In genomic region chr19:7987084-7987768, GRCh38 we compare ENCODE assay signal across 15 cellular contexts. TPM values are rescaled to one million over a fixed set of nuclear protein-coding genes. Genes with fewer than 3 reads are reported as not detected.
A peak's percentile ranks its signal among the peaks of the same experiment; 100 is the strongest.
DNase-seq lines count a peak whose midpoint lies in the region; ATAC-seq, FAIRE-seq and TF ChIP-seq lines count a peak whose summit lies in the region.
"Had no signal": no experiment of that assay in that cellular context is flagged by ENCODE, and none has a peak within 500 bp of the region (broad histone marks: within the 10 kb centered on the region; RNA-seq: fewer than 3 reads in every experiment).

No MANE protein-coding gene starts in this region.

- peaks cover 37% of the 10 kb centered on the region for H4K20me1 ChIP-seq in keratinocyte (ENCODE audit: control insufficient read depth, extremely low read depth, insufficient read depth, low read length)
- H4K20me1 ChIP-seq in hepatocyte (ENCODE audit: insufficient read depth, poor library complexity, severe bottlenecking): peaks cover 71% of the 10 kb centered on the region

- peak overlapping the region; percentile 27 for H3K27ac Mint-ChIP-seq in stimulated activated effector memory CD8-positive, alpha-beta T cell treated with anti-CD3 and anti-CD28 coated beads, Interleukin-12 subunit alpha, Interleukin-12 subunit beta, amount 100 ng/mL, for 72 hours
- H3K27ac Mint-ChIP-seq: activated CD8-positive, alpha-beta T cell treated with anti-CD3 and anti-CD28 coated beads, Interleukin-2, amount 10 ng/mL, durations not matched to agents 7 days and 5 days had no signal

- H3K9ac ChIP-seq in keratinocyte (ENCODE audit: control insufficient read depth, extremely low read depth, insufficient read depth, low read length): no peak overlapping the region

- H3K36me3 ChIP-seq in RWPE2 (ENCODE audit: low read depth): peaks cover 55% of the 10 kb centered on the region
- peaks cover 26 to 61% of the 10 kb centered on the region in 2 experiments for H3K36me3 ChIP-seq in keratinocyte (ENCODE audit: control insufficient read depth in 2 of 2, extremely low read depth in 1 of 2, insufficient read depth in 2 of 2, low read length in 2 of 2)
- H3K36me3 ChIP-seq in hepatocyte (replicated peaks; ENCODE audit: insufficient read depth, low read depth): no peaks in the 10 kb centered on the region
- H3K36me3 ChIP-seq in ascending aorta: peaks cover 73 to 91% of the 10 kb centered on the region in 2 donors

- TF ChIP-seq CTCF in RWPE2 (IDR thresholded peaks at IDR 0.05; ENCODE audit: poor library complexity, severe bottlenecking) (no peak), keratinocyte (optimal IDR thresholded peaks at IDR 0.05 in 1 of 3, IDR thresholded peaks at IDR 0.05 in 1 of 3, conservative IDR thresholded peaks at IDR 0.05 in 1 of 3; ENCODE audit: extremely low read depth in 1 of 3, insufficient read depth in 2 of 3, low read length in 3 of 3) (no peak), lower leg skin (IDR thresholded peaks at IDR 0.05) (no peak), hepatocyte (IDR thresholded peaks at IDR 0.05; ENCODE audit: poor library complexity) (no peak), ascending aorta (IDR thresholded peaks at IDR 0.05) (no peak)

- H3K4me1 ChIP-seq in RWPE2 (ENCODE audit: insufficient read depth, poor library complexity, severe bottlenecking) (peaks cover 36% of the 10 kb centered on the region), keratinocyte (ENCODE audit: control insufficient read depth, extremely low read depth, insufficient read depth, low read length) (peaks cover 60% of the 10 kb centered on the region), hepatocyte (ENCODE audit: insufficient read depth) (no peaks in the 10 kb centered on the region), ascending aorta (peaks cover 0 to 3% of the 10 kb centered on the region in 2 donors)

- FAIRE-seq in keratinocyte (lab: Jason Lieb, UNC): no peak

- H3K27ac ChIP-seq in RWPE2 (ENCODE audit: poor library complexity, severe bottlenecking) (peak overlapping the region; percentile 91), keratinocyte (ENCODE audit: control insufficient read depth, insufficient read depth, low read length) (peak overlapping the region; percentile 22), hepatocyte (no peak overlapping the region), ascending aorta (no peak overlapping the region)

- H3K9me3 ChIP-seq in RWPE2 (ENCODE audit: severe bottlenecking) (no peaks in the 10 kb centered on the region), keratinocyte (ENCODE audit: control insufficient read depth, low read depth, low read length) (no peaks in the 10 kb centered on the region), hepatocyte (ENCODE audit: low read depth) (no peaks in the 10 kb centered on the region), ascending aorta (no peaks in the 10 kb centered on the region)

- no peaks in the 10 kb centered on the region for H3K9me2 ChIP-seq in hepatocyte (replicated peaks; ENCODE audit: insufficient read depth)

- H3K36me3 Mint-ChIP-seq in stimulated activated effector memory CD8-positive, alpha-beta T cell treated with anti-CD3 and anti-CD28 coated beads, Interleukin-12 subunit alpha, Interleukin-12 subunit beta, amount 100 ng/mL, for 72 hours: peaks cover 84% of the 10 kb centered on the region

- intact Hi-C loops in lower leg skin (cut with DNase I; ENCODE audit: low total_unique reads): no loop called here
- intact Hi-C loops in ascending aorta (cut with DNase I): no loop called here

- H3K9me3 Mint-ChIP-seq in stimulated activated effector memory CD8-positive, alpha-beta T cell treated with anti-CD3 and anti-CD28 coated beads, Interleukin-12 subunit alpha, Interleukin-12 subunit beta, amount 100 ng/mL, for 72 hours: no peaks in the 10 kb centered on the region
- H3K9me3 Mint-ChIP-seq: GM23338 had no signal

- peaks cover 67% of the 10 kb centered on the region for H3K79me2 ChIP-seq in keratinocyte (ENCODE audit: control insufficient read depth, insufficient read depth, low read length)
- peaks cover 96% of the 10 kb centered on the region for H3K79me2 ChIP-seq in hepatocyte

- H3K27me3 ChIP-seq in RWPE2 (ENCODE audit: insufficient read depth, poor library complexity, severe bottlenecking): no peaks in the 10 kb centered on the region
- H3K27me3 ChIP-seq in keratinocyte (ENCODE audit: control insufficient read depth, extremely low read depth, insufficient read depth, low read length): no peaks in the 10 kb centered on the region
- H3K27me3 ChIP-seq in hepatocyte: no peaks in the 10 kb centered on the region
- no peaks in the 10 kb centered on the region for H3K27me3 ChIP-seq in ascending aorta

- 64 to 71% methylated on average over 19 of the region's 19 CpGs for WGBS in lower leg skin, 2 donors
- 85% methylated on average over 15 of the region's 19 CpGs for WGBS in hepatocyte (ENCODE audit: low lambda C conversion rate, missing lambda C conversion rate)

- no peak for ATAC-seq in RWPE2 (ENCODE audit: low read depth)
- ATAC-seq in stimulated activated effector memory CD8-positive, alpha-beta T cell treated with anti-CD3 and anti-CD28 coated beads, Interleukin-12 subunit alpha, Interleukin-12 subunit beta, amount 100 ng/mL, for 72 hours: peak; percentile 19
- ATAC-seq: activated CD8-positive, alpha-beta T cell treated with anti-CD3 and anti-CD28 coated beads, Interleukin-2, amount 10 ng/mL, durations not matched to agents 7 days and 5 days; GM23338 had no signal

- H3K4me3 Mint-ChIP-seq in stimulated activated effector memory CD8-positive, alpha-beta T cell treated with anti-CD3 and anti-CD28 coated beads, Interleukin-12 subunit alpha, Interleukin-12 subunit beta, amount 100 ng/mL, for 72 hours: no peak overlapping the region
- H3K4me3 Mint-ChIP-seq: activated CD8-positive, alpha-beta T cell treated with anti-CD3 and anti-CD28 coated beads, Interleukin-2, amount 10 ng/mL, durations not matched to agents 7 days and 5 days; GM23338 had no signal

- H2AFZ ChIP-seq in keratinocyte (ENCODE audit: control insufficient read depth, low read length) (no peak overlapping the region), hepatocyte (no peak overlapping the region)
- H2AFZ ChIP-seq: GM23338 had no signal

- TF ChIP-seq POLR2A in lower leg skin (IDR thresholded peaks at IDR 0.05): no peak

- DNase-seq in ELR (ENCODE audit: low read depth) (peak; percentile 31), RWPE2 (ENCODE audit: low spot score) (no peak), keratinocyte (ENCODE audit: low read depth, low spot score) (no peak), lower leg skin (ENCODE audit: low spot score in 2 of 2) (no peak), hepatocyte (ENCODE audit: low spot score) (no peak), ascending aorta (ENCODE audit: low spot score in 2 of 2) (no peak)
- DNase-seq in stimulated activated effector memory CD8-positive, alpha-beta T cell treated with anti-CD3 and anti-CD28 coated beads, Interleukin-12 subunit alpha, Interleukin-12 subunit beta, amount 100 ng/mL, for 72 hours (ENCODE audit: low spot score in 2 of 2): no peak
- DNase-seq: activated CD8-positive, alpha-beta T cell treated with anti-CD3 and anti-CD28 coated beads, Interleukin-2, amount 10 ng/mL, durations not matched to agents 7 days and 5 days; amygdala; DMS79 treated with DMSO at 0.1 percent for 48 hours; NCI-H2029 treated with DMSO at 0.1 percent for 48 hours; NCI-H526 treated with DMSO at 0.1 percent for 48 hours; OCI-M1; stimulated activated CD4-positive, alpha-beta T cell treated with anti-CD3 and anti-CD28 coated beads, Interleukin-15, amount 100 ng/mL, for 24 hours had no signal

- peaks cover 37% of the 10 kb centered on the region for H3K4me1 Mint-ChIP-seq in stimulated activated effector memory CD8-positive, alpha-beta T cell treated with anti-CD3 and anti-CD28 coated beads, Interleukin-12 subunit alpha, Interleukin-12 subunit beta, amount 100 ng/mL, for 72 hours
- H3K4me1 Mint-ChIP-seq: GM23338 had no signal

- peaks cover 6% of the 10 kb centered on the region for H3K9me1 ChIP-seq in keratinocyte (ENCODE audit: control insufficient read depth, extremely low read depth, insufficient read depth, low read length)

- H3K4me2 ChIP-seq in keratinocyte (ENCODE audit: control insufficient read depth, extremely low read depth, insufficient read depth, low read depth, low read length) (no peak overlapping the region), hepatocyte (no peak overlapping the region)
- H3K4me2 ChIP-seq: GM23338 had no signal

- H3K4me3 ChIP-seq in RWPE2 (ENCODE audit: severe bottlenecking) (no peak overlapping the region), keratinocyte (ENCODE audit: control insufficient read depth in 2 of 3, extremely low read depth in 1 of 3, insufficient read depth in 2 of 3, low read depth in 1 of 3, low read length in 3 of 3) (no peak overlapping the region), lower leg skin (ENCODE audit: low read depth, poor library complexity, severe bottlenecking) (no peak overlapping the region), hepatocyte (no peak overlapping the region), ascending aorta (no peak overlapping the region)
- H3K4me3 ChIP-seq: GM23338 had no signal

- dilution Hi-C loops in keratinocyte (cut with MboI; ENCODE audit: extremely low pct_ligation_motif_present, low sequenced_read_pairs): no loop called here

RNA-seq across cellular contexts. Expression of gene ELAVL1, which starts 18.2 kb away (rescaled TPM):
- 32.6 to 96.8 TPM (median 46.9 TPM) in 3 replicates for polyA plus RNA-seq in keratinocyte
- 52.0 TPM for polyA plus RNA-seq in keratinocyte (2011; ENCODE audit: low read depth)
- 62.0 and 62.8 TPM in 2 replicates for polyA plus RNA-seq in keratinocyte (2011; cell fraction: cytosol; rRNA removed)
- 41.0 and 46.6 TPM in 2 replicates for polyA plus RNA-seq in keratinocyte (2011; cell fraction: nucleus; rRNA removed)
- 33.9 and 74.6 TPM in 2 replicates for polyA plus RNA-seq in keratinocyte (2012; ENCODE audit: low replicate concordance)
- 39.0 to 89.0 TPM (median 56.0 TPM) in 3 replicates for polyA minus RNA-seq in keratinocyte
- polyA minus RNA-seq in keratinocyte (2011; cell fraction: cytosol; rRNA and poly(A)+ RNA removed): 52.0 TPM
- 16.2 and 23.0 TPM in 2 replicates for polyA minus RNA-seq in keratinocyte (2011; cell fraction: nucleus; rRNA and poly(A)+ RNA removed)
- total RNA-seq in lower leg skin: 10 to 100 TPM; 24.8 to 49.2 (median 30.9) TPM
- 57.7 and 59.5 TPM in 2 replicates for total RNA-seq in hepatocyte
- 88.1 and 89.9 TPM in 2 replicates for polyA plus RNA-seq in hepatocyte
- total RNA-seq in ascending aorta: 19.9 TPM

RNA-seq across cellular contexts. Expression of gene TIMM44, which starts 43.8 kb away (rescaled TPM):
- polyA plus RNA-seq in keratinocyte (32.4 to 37.1 TPM (median 34.8 TPM) in 3 replicates), hepatocyte (40.7 and 54.9 TPM in 2 replicates)
- polyA plus RNA-seq in keratinocyte (2011; ENCODE audit: low read depth): 29.0 TPM
- 23.2 and 44.5 TPM in 2 replicates for polyA plus RNA-seq in keratinocyte (2011; cell fraction: cytosol; rRNA removed)
- 48.6 and 57.5 TPM in 2 replicates for polyA plus RNA-seq in keratinocyte (2011; cell fraction: nucleus; rRNA removed)
- 43.7 and 46.1 TPM in 2 replicates for polyA plus RNA-seq in keratinocyte (2012; ENCODE audit: low replicate concordance)
- polyA minus RNA-seq in keratinocyte: 15.3 to 25.4 TPM (median 20.0 TPM) in 3 replicates
- polyA minus RNA-seq in keratinocyte (2011; cell fraction: cytosol; rRNA and poly(A)+ RNA removed): 40.5 TPM
- 23.8 and 25.2 TPM in 2 replicates for polyA minus RNA-seq in keratinocyte (2011; cell fraction: nucleus; rRNA and poly(A)+ RNA removed)
- total RNA-seq in lower leg skin (100 to 1,000 TPM in 1 of 4 donors, 10 to 100 TPM in 3; 36.8 to 119 (median 51.7) TPM), hepatocyte (52.0 and 61.7 TPM in 2 replicates), ascending aorta (151 TPM)

Comparison
In these comparisons a context has a peak if more than half of its experiments do, and no peak if none do; other contexts are left out.
1. H3K27ac ChIP-seq: peak in RWPE2 (single experiment) and keratinocyte (single experiment); none in hepatocyte (single experiment) and ascending aorta (0 of 2).